ENCODE assay signal across 10 cellular contexts in genomic region chr2:219443016-219443696, GRCh38. TPM values are rescaled to one million over a fixed set of nuclear protein-coding genes. Genes with fewer than 3 reads are reported as not detected.
DNase-seq lines count a peak whose midpoint lies in the region; ATAC-seq, FAIRE-seq and TF ChIP-seq lines count a peak whose summit lies in the region.
"Had no signal": no experiment of that assay in that cellular context is flagged by ENCODE, and none has a peak within 500 bp of the region (broad histone marks: within the 10 kb centered on the region; RNA-seq: fewer than 3 reads in every experiment).

No MANE protein-coding gene starts in this region.

- CTCF ChIA-PET in K562 (lab: Yijun Ruan, JAX; ENCODE audit: low intra/inter-chr PET ratio) (no interaction called here), OCI-LY7 (lab: Charles Lee; ENCODE audit: unreplicated experiment) (no interaction called here)

- H3K9me1 ChIP-seq in K562 (ENCODE audit: control insufficient read depth, insufficient read depth, low read length): no peaks in the 10 kb centered on the region

- WGBS in right cardiac atrium: 74% methylated on average over 12 of the region's 12 CpGs
- 72 to 84% methylated on average over 12 of the region's 12 CpGs for WGBS in heart right ventricle, 2 donors
- 53% methylated on average over 11 of the region's 12 CpGs for WGBS in K562 (ENCODE audit: insufficient coverage, low coverage, missing lambda C conversion rate)

- no peak overlapping the region; a peak in 1 of 4 replicates for H3K9ac ChIP-seq in K562 (ENCODE audit: insufficient read depth in 1 of 2, low read depth in 2 of 2, low read length in 2 of 2)

- DNase-seq in right cardiac atrium: no peak
- no peak for DNase-seq in heart right ventricle
- no peak for DNase-seq in K562 (ENCODE audit: extremely low read depth in 1 of 4, low spot score in 3 of 4)
- DNase-seq in nephron progenitor cell: no peak
- no peak for DNase-seq in OCI-LY7 (ENCODE audit: low spot score)
- DNase-seq in cerebellum (ENCODE audit: low spot score): no peak
- DNase-seq: kidney; stimulated activated CD4-positive, alpha-beta T cell treated with anti-CD3 and anti-CD28 coated beads, Interleukin-15, amount 100 ng/mL, for 24 hours had no signal

- in situ Hi-C loops in K562 (cut with MboI): no loop called here

- H3K27ac ChIP-seq in right cardiac atrium (ENCODE audit: low read length): peak overlapping the region; percentile 26
- H3K27ac ChIP-seq in heart right ventricle: peak overlapping the region in 3 of 10 donors; percentile 35 to 92 (median 84)
- no peak overlapping the region for H3K27ac ChIP-seq in K562 (ENCODE audit: extremely low read depth, low read depth, low read length)
- no peak overlapping the region for H3K27ac ChIP-seq in OCI-LY7 (ENCODE audit: low read depth, low read length, poor library complexity, severe bottlenecking)

- TF ChIP-seq RAD21 in K562 (CRISPR knock-in tag; conservative IDR thresholded peaks at IDR 0.05 in 1 of 2, IDR thresholded peaks at IDR 0.05 in 1 of 2): no peak

- peak overlapping the region; percentile 81 for H3K4me3 Mint-ChIP-seq in nephron progenitor cell

- H3K36me3 ChIP-seq in heart right ventricle (peaks cover 0 to 3% (median 0%) of the 10 kb centered on the region in 9 donors), K562 (ENCODE audit: control insufficient read depth, insufficient read depth, low read length) (no peaks in the 10 kb centered on the region), OCI-LY7 (ENCODE audit: insufficient read depth, low read length) (no peaks in the 10 kb centered on the region)

- H3K4me2 ChIP-seq in K562 (ENCODE audit: insufficient read depth, low read length) (no peak overlapping the region), OCI-LY7 (ENCODE audit: low read length) (no peak overlapping the region)

- H3K27me3 ChIP-seq in right cardiac atrium (ENCODE audit: control insufficient read depth, insufficient read depth): no peaks in the 10 kb centered on the region
- peaks cover 0 to 67% (median 26%) of the 10 kb centered on the region in 7 donors for H3K27me3 ChIP-seq in heart right ventricle
- no peaks in the 10 kb centered on the region for H3K27me3 ChIP-seq in K562 (ENCODE audit: control insufficient read depth in 2 of 2, insufficient read depth in 2 of 2, low read length in 2 of 2)

- H3K4me3 ChIP-seq in right cardiac atrium (ENCODE audit: low read length): no peak overlapping the region
- peak overlapping the region in 2 of 10 donors; percentile 48 to 57 for H3K4me3 ChIP-seq in heart right ventricle
- no peak overlapping the region for H3K4me3 ChIP-seq in K562
- H3K4me3 ChIP-seq in OCI-LY7 (ENCODE audit: low read depth, low read length, poor library complexity, severe bottlenecking): no peak overlapping the region

- no peak for TF ChIP-seq EP300 in K562 (IDR thresholded peaks at IDR 0.05; ENCODE audit: low read length)

- TF ChIP-seq POLR2A in K562 (conservative IDR thresholded peaks at IDR 0.05): no peak

- POLR2A ChIA-PET in K562 (lab: Yijun Ruan, JAX): no interaction called here
- POLR2A ChIA-PET in OCI-LY7 (lab: Charles Lee): no interaction called here

- BruUV-seq in K562 (replicated peaks; lab: Mats Ljungman, UMichigan): no TSS peak
- BruUV-seq in OCI-LY7 (replicated peaks; lab: Mats Ljungman, UMichigan): no TSS peak

- no peak overlapping the region for H2AFZ ChIP-seq in K562 (ENCODE audit: low read depth, low read length)
- H2AFZ ChIP-seq in OCI-LY7 (ENCODE audit: low read length): no peak overlapping the region

- peaks cover 39% of the 10 kb centered on the region for H3K4me1 Mint-ChIP-seq in nephron progenitor cell

- no peaks in the 10 kb centered on the region for H3K9me2 ChIP-seq in OCI-LY7 (ENCODE audit: insufficient read depth, low read length)

- ATAC-seq in right cardiac atrium: no peak
- ATAC-seq in heart right ventricle: no peak
- ATAC-seq in K562: no peak
- ATAC-seq in HG03095 (IDR thresholded peaks at IDR 0.05; ENCODE audit: unreplicated experiment): no peak
- ATAC-seq in HG03571 (IDR thresholded peaks at IDR 0.05; ENCODE audit: unreplicated experiment): no peak

- H4K20me1 ChIP-seq in K562 (replicated peaks; ENCODE audit: control insufficient read depth, insufficient read depth, low read length) (no peaks in the 10 kb centered on the region), OCI-LY7 (ENCODE audit: insufficient read depth, low read length) (no peaks in the 10 kb centered on the region)

- peaks cover 3% of the 10 kb centered on the region for H3K4me1 ChIP-seq in right cardiac atrium (ENCODE audit: control insufficient read depth, insufficient read depth, low read length)
- H3K4me1 ChIP-seq in heart right ventricle: peaks cover 7 to 79% (median 24%) of the 10 kb centered on the region in 9 donors
- peaks cover 7 to 43% of the 10 kb centered on the region in 2 experiments; a peak in 4 of 5 replicates for H3K4me1 ChIP-seq in K562 (replicated peaks in 1 of 2; ENCODE audit: control insufficient read depth in 2 of 2, insufficient read depth in 2 of 2, low read length in 2 of 2)
- H3K4me1 ChIP-seq in OCI-LY7 (ENCODE audit: insufficient read depth, low read length, poor library complexity, severe bottlenecking): peaks cover 10% of the 10 kb centered on the region

- TF ChIP-seq CTCF in heart right ventricle (IDR thresholded peaks at IDR 0.05) (no peak), K562 (IDR thresholded peaks at IDR 0.05 in 2 of 3, conservative IDR thresholded peaks at IDR 0.05 in 1 of 3; ENCODE audit: insufficient read depth in 2 of 3, low read depth in 1 of 3, low read length in 3 of 3) (no peak), nephron progenitor cell (IDR thresholded peaks at IDR 0.05) (no peak), OCI-LY7 (conservative IDR thresholded peaks at IDR 0.05; ENCODE audit: low read length) (no peak)

- no peaks in the 10 kb centered on the region for H3K36me3 Mint-ChIP-seq in nephron progenitor cell (ENCODE audit: low read depth)

- H3K9me3 Mint-ChIP-seq in nephron progenitor cell: no peaks in the 10 kb centered on the region

- intact Hi-C loops in right cardiac atrium (cut with DNase I): no loop called here
- intact Hi-C loops in heart right ventricle (cut with DNase I): no loop called here
- intact Hi-C loops in K562 (cut with micrococcal nuclease): no loop called here
- intact Hi-C loops in OCI-LY7 (cut with micrococcal nuclease; ENCODE audit: unreplicated experiment): no loop called here

- H3K9me3 ChIP-seq in right cardiac atrium (ENCODE audit: control insufficient read depth, low read length) (no peaks in the 10 kb centered on the region), heart right ventricle (no peaks in the 10 kb centered on the region), K562 (replicated peaks; ENCODE audit: control insufficient read depth, insufficient read depth, low read depth, low read length) (no peaks in the 10 kb centered on the region), OCI-LY7 (ENCODE audit: low read length) (no peaks in the 10 kb centered on the region)

- H3K27me3 Mint-ChIP-seq in nephron progenitor cell (ENCODE audit: low read depth, poor library complexity): peaks cover 39% of the 10 kb centered on the region

- H3K27ac Mint-ChIP-seq in nephron progenitor cell: no peak overlapping the region

- no peak for FAIRE-seq in K562 (lab: Jason Lieb, UNC)
- FAIRE-seq: kidney had no signal

- H3K79me2 ChIP-seq in K562 (ENCODE audit: control insufficient read depth, insufficient read depth, low read length): no peaks in the 10 kb centered on the region
- H3K79me2 ChIP-seq in OCI-LY7 (ENCODE audit: insufficient read depth, low read depth, low read length): no peaks in the 10 kb centered on the region

RNA-seq across cellular contexts. Expression of gene SPEG, which starts 8.5 kb away (rescaled TPM):
- 100 to 1,000 TPM; 122 to 176 (median 159) TPM for total RNA-seq in right cardiac atrium
- 85.5 TPM for polyA plus RNA-seq in right cardiac atrium
- total RNA-seq in heart right ventricle: 100 to 1,000 TPM in 9 of 10 donors, 10 to 100 TPM in 1; 97.2 to 151 (median 120) TPM
- 100 to 1,000 TPM in 1 of 2 donors, 10 to 100 TPM in 1; 62.9 to 130 TPM for polyA plus RNA-seq in heart right ventricle
- 12.1 and 39.1 TPM in 2 replicates for total RNA-seq in K562 (2011; cell fraction: chromatin; rRNA removed; ENCODE audit: low replicate concordance)
- 23.0 and 26.8 TPM in 2 replicates for total RNA-seq in K562 (2011; cell fraction: nucleolus; rRNA removed)
- total RNA-seq in K562 (2011; cell fraction: nucleoplasm; rRNA removed): 15.2 and 19.2 TPM in 2 replicates
- total RNA-seq in K562 (2014; rRNA removed): 3.9 and 6.0 TPM in 2 replicates
- 1.3 and 1.5 TPM in 2 replicates for total RNA-seq in K562 (2014; rRNA removed; fragmentation: Illumina TruSeq; extraction: Trizol)
- total RNA-seq in K562 (2015; rRNA removed; fragmentation: Illumina TruSeq; extraction: Trizol): 3.0 and 3.7 TPM in 2 replicates
- 6.0 and 8.7 TPM in 2 replicates for total RNA-seq in K562 (2021)
- polyA plus RNA-seq in K562 (2011; rRNA removed): 6.3 and 6.5 TPM in 2 replicates
- 4.6 and 12.1 TPM in 2 replicates for polyA plus RNA-seq in K562 (2011; cell fraction: cytosol; rRNA removed)
- polyA plus RNA-seq in K562 (2011; cell fraction: nucleus; rRNA removed): 24.5 and 70.3 TPM in 2 replicates
- polyA plus RNA-seq in K562 (2012): 9.4 and 12.8 TPM in 2 replicates
- 2.4 and 5.5 TPM in 2 replicates for polyA plus RNA-seq in K562 (2014; fragmentation: Illumina TruSeq; extraction: Trizol)
- polyA plus RNA-seq in K562 (2014; fragmentation: Nextera tagmentation; extraction: Ambion mirVana): 1 to 10 TPM in 1 of 2 experiments, under 1 TPM in 1; 0.49 to 1.3 TPM
- polyA plus RNA-seq in K562 (2014; rRNA removed): 6.5 and 7.9 TPM in 2 replicates
- 1.5 and 2.0 TPM in 2 replicates for polyA minus RNA-seq in K562 (2011; rRNA and poly(A)+ RNA removed)
- polyA minus RNA-seq in K562 (2011; cell fraction: cytosol; rRNA and poly(A)+ RNA removed): 3.1 and 4.2 TPM in 2 replicates
- 11.8 and 14.0 TPM in 2 replicates for polyA minus RNA-seq in K562 (2011; cell fraction: nucleus; rRNA and poly(A)+ RNA removed)
- 0.13 TPM in 1 of 2 replicates, not detected in the other for total RNA-seq in OCI-LY7 (2014; rRNA removed; shearing (Covaris generic))
- total RNA-seq in OCI-LY7 (2022): 0.35 and 0.46 TPM in 2 replicates
- total RNA-seq in cerebellum: 11.3 TPM

RNA-seq across cellular contexts. Expression of gene DES, which starts 25.0 kb away (rescaled TPM):
- total RNA-seq in right cardiac atrium (over 10,000 TPM in 1 of 4 donors, 1,000 to 10,000 TPM in 3; 6,970 to 10,932 (median 7,338) TPM), heart right ventricle (over 10,000 TPM; 12,560 to 18,019 (median 15,816) TPM), K562 (2014; rRNA removed) (25.8 and 27.8 TPM in 2 replicates), K562 (2014; rRNA removed; fragmentation: Illumina TruSeq; extraction: Trizol) (12.0 and 18.2 TPM in 2 replicates), K562 (2015; rRNA removed; fragmentation: Illumina TruSeq; extraction: Trizol) (28.3 and 29.1 TPM in 2 replicates), K562 (2021) (17.4 and 21.9 TPM in 2 replicates), OCI-LY7 (2022) (not detected in 2 replicates), cerebellum (2.0 TPM)
- polyA plus RNA-seq in right cardiac atrium (9,146 TPM), heart right ventricle (over 10,000 TPM; 13,697 to 18,010 TPM), K562 (2011; rRNA removed) (17.0 and 58.9 TPM in 2 replicates), K562 (2014; fragmentation: Illumina TruSeq; extraction: Trizol) (32.7 and 35.3 TPM in 2 replicates), K562 (2014; fragmentation: Nextera tagmentation; extraction: Ambion mirVana) (1 to 10 TPM; 2.5 to 4.0 TPM), K562 (2014; rRNA removed) (21.2 and 25.1 TPM in 2 replicates)
- total RNA-seq in K562 (2011; cell fraction: chromatin; rRNA removed; ENCODE audit: low replicate concordance): 4.9 and 11.0 TPM in 2 replicates
- 5.9 and 8.8 TPM in 2 replicates for total RNA-seq in K562 (2011; cell fraction: nucleolus; rRNA removed)
- 5.4 and 9.5 TPM in 2 replicates for total RNA-seq in K562 (2011; cell fraction: nucleoplasm; rRNA removed)
- polyA plus RNA-seq in K562 (2011; cell fraction: cytosol; rRNA removed): 13.4 and 60.3 TPM in 2 replicates
- 5.3 and 28.7 TPM in 2 replicates for polyA plus RNA-seq in K562 (2011; cell fraction: nucleus; rRNA removed)
- polyA plus RNA-seq in K562 (2012): 21.4 and 54.5 TPM in 2 replicates
- 8.9 and 64.7 TPM in 2 replicates for polyA minus RNA-seq in K562 (2011; rRNA and poly(A)+ RNA removed)
- polyA minus RNA-seq in K562 (2011; cell fraction: cytosol; rRNA and poly(A)+ RNA removed): 5.5 and 26.3 TPM in 2 replicates
- 3.0 and 5.9 TPM in 2 replicates for polyA minus RNA-seq in K562 (2011; cell fraction: nucleus; rRNA and poly(A)+ RNA removed)
- total RNA-seq in OCI-LY7 (2014; rRNA removed; shearing (Covaris generic)): not detected in 2 replicates

RNA-seq across cellular contexts. Expression of gene DNPEP, which starts 55.4 kb away (rescaled TPM):
- total RNA-seq in right cardiac atrium (10 to 100 TPM; 42.2 to 58.8 (median 56.2) TPM), heart right ventricle (100 to 1,000 TPM in 1 of 10 donors, 10 to 100 TPM in 9; 56.1 to 110 (median 74.0) TPM), K562 (2014; rRNA removed) (37.5 and 62.2 TPM in 2 replicates), K562 (2014; rRNA removed; fragmentation: Illumina TruSeq; extraction: Trizol) (28.3 and 38.1 TPM in 2 replicates), K562 (2015; rRNA removed; fragmentation: Illumina TruSeq; extraction: Trizol) (44.0 and 45.5 TPM in 2 replicates), K562 (2021) (71.4 and 74.8 TPM in 2 replicates), OCI-LY7 (2022) (54.2 and 63.6 TPM in 2 replicates), cerebellum (15.0 TPM)
- polyA plus RNA-seq in right cardiac atrium (50.0 TPM), heart right ventricle (10 to 100 TPM; 56.3 to 68.5 TPM), K562 (2011; rRNA removed) (52.5 and 66.6 TPM in 2 replicates), K562 (2014; fragmentation: Illumina TruSeq; extraction: Trizol) (45.2 and 68.1 TPM in 2 replicates), K562 (2014; fragmentation: Nextera tagmentation; extraction: Ambion mirVana) (10 to 100 TPM; 34.6 to 53.2 TPM), K562 (2014; rRNA removed) (61.3 and 70.4 TPM in 2 replicates)
- 68.2 and 175 TPM in 2 replicates for total RNA-seq in K562 (2011; cell fraction: chromatin; rRNA removed; ENCODE audit: low replicate concordance)
- total RNA-seq in K562 (2011; cell fraction: nucleolus; rRNA removed): 98.4 and 99.9 TPM in 2 replicates
- total RNA-seq in K562 (2011; cell fraction: nucleoplasm; rRNA removed): 71.9 and 73.9 TPM in 2 replicates
- polyA plus RNA-seq in K562 (2011; cell fraction: cytosol; rRNA removed): 71.9 and 131 TPM in 2 replicates
- polyA plus RNA-seq in K562 (2011; cell fraction: nucleus; rRNA removed): 108 and 164 TPM in 2 replicates
- polyA plus RNA-seq in K562 (2012): 78.1 and 85.3 TPM in 2 replicates
- 24.7 and 36.5 TPM in 2 replicates for polyA minus RNA-seq in K562 (2011; rRNA and poly(A)+ RNA removed)
- 31.6 and 35.3 TPM in 2 replicates for polyA minus RNA-seq in K562 (2011; cell fraction: cytosol; rRNA and poly(A)+ RNA removed)
- polyA minus RNA-seq in K562 (2011; cell fraction: nucleus; rRNA and poly(A)+ RNA removed): 27.1 and 36.2 TPM in 2 replicates
- total RNA-seq in OCI-LY7 (2014; rRNA removed; shearing (Covaris generic)): 39.3 and 40.5 TPM in 2 replicates

RNA-seq across cellular contexts. Expression of gene GMPPA, which starts 55.5 kb away (rescaled TPM):
- total RNA-seq in right cardiac atrium (10 to 100 TPM; 22.9 to 27.5 (median 25.4) TPM), heart right ventricle (10 to 100 TPM; 15.8 to 29.4 (median 21.0) TPM), K562 (2014; rRNA removed) (66.7 and 93.8 TPM in 2 replicates), K562 (2014; rRNA removed; fragmentation: Illumina TruSeq; extraction: Trizol) (38.5 and 47.9 TPM in 2 replicates), K562 (2015; rRNA removed; fragmentation: Illumina TruSeq; extraction: Trizol) (59.6 and 65.4 TPM in 2 replicates), K562 (2021) (69.7 and 71.3 TPM in 2 replicates), OCI-LY7 (2022) (42.9 and 46.4 TPM in 2 replicates), cerebellum (6.8 TPM)
- polyA plus RNA-seq in right cardiac atrium (21.6 TPM), heart right ventricle (10 to 100 TPM; 28.2 to 48.6 TPM), K562 (2011; rRNA removed) (101 and 108 TPM in 2 replicates), K562 (2014; fragmentation: Illumina TruSeq; extraction: Trizol) (82.1 and 90.5 TPM in 2 replicates), K562 (2014; fragmentation: Nextera tagmentation; extraction: Ambion mirVana) (10 to 100 TPM in 1 of 2 experiments, 1 to 10 TPM in 1; 7.0 to 24.7 TPM), K562 (2014; rRNA removed) (71.2 and 75.4 TPM in 2 replicates)
- 76.3 and 182 TPM in 2 replicates for total RNA-seq in K562 (2011; cell fraction: chromatin; rRNA removed; ENCODE audit: low replicate concordance)
- 113 and 116 TPM in 2 replicates for total RNA-seq in K562 (2011; cell fraction: nucleolus; rRNA removed)
- total RNA-seq in K562 (2011; cell fraction: nucleoplasm; rRNA removed): 78.7 and 92.4 TPM in 2 replicates
- polyA plus RNA-seq in K562 (2011; cell fraction: cytosol; rRNA removed): 152 and 203 TPM in 2 replicates
- polyA plus RNA-seq in K562 (2011; cell fraction: nucleus; rRNA removed): 219 and 235 TPM in 2 replicates
- 99.0 and 134 TPM in 2 replicates for polyA plus RNA-seq in K562 (2012)
- polyA minus RNA-seq in K562 (2011; rRNA and poly(A)+ RNA removed): 73.2 and 103 TPM in 2 replicates
- polyA minus RNA-seq in K562 (2011; cell fraction: cytosol; rRNA and poly(A)+ RNA removed): 47.8 and 64.1 TPM in 2 replicates
- 38.2 and 59.0 TPM in 2 replicates for polyA minus RNA-seq in K562 (2011; cell fraction: nucleus; rRNA and poly(A)+ RNA removed)
- total RNA-seq in OCI-LY7 (2014; rRNA removed; shearing (Covaris generic)): 22.3 and 28.4 TPM in 2 replicates

Comparison
In these comparisons a context has a peak if more than half of its experiments do, and no peak if none do; other contexts are left out.
1. RNA of gene DES, which starts 25.0 kb away (total RNA-seq): 12,560 to 18,019 TPM in heart right ventricle and 6,970 to 10,932 TPM in right cardiac atrium; 4.9 to 29.1 TPM in K562, 2.0 TPM in cerebellum (single experiment) and not detected in OCI-LY7; every median in the first group is over 100 times any median in the second.